In genomic region chr22:43042101-43042780, GRCh38 we compare ENCODE assay signal across 13 cellular contexts. TPM values are rescaled to one million over a fixed set of nuclear protein-coding genes. Genes with fewer than 3 reads are reported as not detected.
A peak's percentile ranks its signal among the peaks of the same experiment; 100 is the strongest.
DNase-seq lines count a peak whose midpoint lies in the region; ATAC-seq and TF ChIP-seq lines count a peak whose summit lies in the region.
"Had no signal": no experiment of that assay in that cellular context is flagged by ENCODE, and none has a peak within 500 bp of the region (broad histone marks: within the 10 kb centered on the region; RNA-seq: fewer than 3 reads in every experiment).

No MANE protein-coding gene starts in this region.

- H4K91ac ChIP-seq in IMR-90 (ENCODE audit: insufficient read depth, low read depth, low read length), result no peak overlapping the region

- H3K36me3 ChIP-seq in IMR-90 (ENCODE audit: control insufficient read depth, insufficient read depth, low read length) (peaks cover 4% of the 10 kb centered on the region), spleen (peaks cover 0 to 11% (median 0%) of the 10 kb centered on the region in 6 donors)

- no peak overlapping the region for H2BK5ac ChIP-seq in IMR-90 (ENCODE audit: low read depth, low read length, poor library complexity, severe bottlenecking)

- no peak overlapping the region for H4K5ac ChIP-seq in IMR-90 (ENCODE audit: low read depth, low read length)

- H2BK15ac ChIP-seq in IMR-90 (ENCODE audit: low read depth, low read length), result no peak overlapping the region

- H3K23ac ChIP-seq in IMR-90 (ENCODE audit: low read depth, low read length), result no peak overlapping the region

- TF ChIP-seq CTCF in IMR-90 (conservative IDR thresholded peaks at IDR 0.05; ENCODE audit: low read depth, low read length), result no peak
- no peak for TF ChIP-seq CTCF in spleen (IDR thresholded peaks at IDR 0.05 in 8 of 11, conservative IDR thresholded peaks at IDR 0.05 in 3 of 11)

- no peak overlapping the region for H3K14ac ChIP-seq in IMR-90 (replicated peaks; ENCODE audit: low read depth, low read length)

- in situ Hi-C loops in IMR-90 (cut with MboI; ENCODE audit: low sequenced_read_pairs), result no loop called here

- CTCF ChIA-PET in IMR-90 (lab: Yijun Ruan, JAX), result interaction anchor here (1.2 kb wide), 1 partner anchor 42 kb away, joined by 3 read pairs; no protein-coding TSS in a partner anchor

- H3K27ac ChIP-seq in IMR-90 (ENCODE audit: insufficient read depth, low read length) (no peak overlapping the region), spleen (no peak overlapping the region)

- no TSS peak for BruUV-seq in IMR-90 (replicated peaks; lab: Mats Ljungman, UMichigan)

- H2AK5ac ChIP-seq in IMR-90 (ENCODE audit: low read depth, low read length), result no peak overlapping the region

- no peak overlapping the region for H3K56ac ChIP-seq in IMR-90 (ENCODE audit: extremely low read depth, insufficient read depth, low read length)

- no peak overlapping the region for H3K4me3 ChIP-seq in IMR-90 (ENCODE audit: insufficient read depth, low read depth, low read length)
- no peak overlapping the region for H3K4me3 ChIP-seq in spleen

- peak overlapping the region; percentile 43 for H2AFZ ChIP-seq in IMR-90 (replicated peaks; ENCODE audit: low read length, poor library complexity)

- H3K9me3 ChIP-seq in IMR-90 (ENCODE audit: control insufficient read depth, insufficient read depth, low read length), result no peaks in the 10 kb centered on the region
- no peaks in the 10 kb centered on the region for H3K9me3 ChIP-seq in spleen

- H4K8ac ChIP-seq in IMR-90 (ENCODE audit: low read depth in 2 of 2, low read length in 2 of 2), result no peak overlapping the region

- no peaks in the 10 kb centered on the region for H4K20me1 ChIP-seq in IMR-90 (ENCODE audit: insufficient read depth, low read length)

- peak; percentile 24 for DNase-seq in IMR-90
- DNase-seq in NCI-H446 treated with DMSO at 0.1 percent for 48 hours (lab: John Stamatoyannopoulos, UW), result peak; percentile 63
- DNase-seq in cerebellar cortex (ENCODE audit: low spot score), result peak; percentile 83
- no peak for DNase-seq in sciatic nerve (ENCODE audit: low spot score)
- DNase-seq in spleen, result no peak
- DNase-seq in Right ventricle myocardium inferior (ENCODE audit: missing footprints), result no peak
- DNase-seq: activated B cell treated with CpG ODN at 0.5 μM for 24 hours; activated T-cell treated with anti-CD3 and anti-CD28 coated beads, Interleukin-2, amount 50 U/mL, for 24 hours; Calu3; kidney; stimulated activated naive B cell treated with anti-CD40 and anti-IgM and Interleukin-4, amounts not matched to agents 10 μg/mL and 1 μg/mL and 100 μg/mL, for 72 hours had no signal

- no peak overlapping the region for H3K4ac ChIP-seq in IMR-90 (ENCODE audit: low read depth, low read length)

- H3K27me3 ChIP-seq in IMR-90 (ENCODE audit: control insufficient read depth, insufficient read depth, low read length) (no peaks in the 10 kb centered on the region), spleen (replicated peaks in 1 of 7) (no peaks in the 10 kb centered on the region)

- ATAC-seq in IMR-90 (ENCODE audit: low read depth) (peak; percentile 56), sciatic nerve (peak; percentile 37), GM18867 (IDR thresholded peaks at IDR 0.05; ENCODE audit: unreplicated experiment) (no peak), Right ventricle myocardium inferior (no peak), GM19395 (IDR thresholded peaks at IDR 0.05; ENCODE audit: unreplicated experiment) (no peak)
- ATAC-seq: stimulated activated naive B cell treated with anti-CD40 and anti-IgM and Interleukin-4, amounts not matched to agents 10 μg/mL and 1 μg/mL and 100 μg/mL, for 72 hours had no signal

- H2BK120ac ChIP-seq in IMR-90 (ENCODE audit: low read depth, low read length), result no peak overlapping the region

- H3K18ac ChIP-seq in IMR-90 (ENCODE audit: low read depth, low read length), result no peak overlapping the region

- no peak overlapping the region for H2AK9ac ChIP-seq in IMR-90 (replicated peaks; ENCODE audit: low read depth, low read length, poor library complexity)

- 0 out of 2 replicates have a peak, but pooled peaks cover 1% of the 10 kb centered on the region for H3K4me1 ChIP-seq in IMR-90 (ENCODE audit: control insufficient read depth, insufficient read depth, low read length)
- no peaks in the 10 kb centered on the region for H3K4me1 ChIP-seq in spleen

- intact Hi-C loops in IMR-90 (cut with micrococcal nuclease), result no loop called here
- intact Hi-C loops in sciatic nerve (cut with DNase I), result no loop called here
- intact Hi-C loops in spleen (cut with DNase I; ENCODE audit: low total_unique reads), result no loop called here
- intact Hi-C loops in Right ventricle myocardium inferior (cut with DNase I), result no loop called here

- H2BK20ac ChIP-seq in IMR-90 (ENCODE audit: low read depth, low read length), result no peak overlapping the region

- H3K9me1 ChIP-seq in IMR-90 (ENCODE audit: insufficient read depth, low read length), result peaks cover 5% of the 10 kb centered on the region; the same call in 1 of the 2 replicates

- WGBS in IMR-90 (ENCODE audit: extremely low coverage in 2 of 2, insufficient read length in 1 of 2), 2 experiments, result 75% methylated on average over 14 of the region's 20 CpGs; no CpG with 5 or more reads in 1 of the 2 experiments
- WGBS in spleen, 5 donors, result 89 to 96% (median 93%) methylated on average over 20 of the region's 20 CpGs

- no peak for TF ChIP-seq RAD21 in IMR-90 (IDR thresholded peaks at IDR 0.05; ENCODE audit: low read length)

- POLR2A ChIA-PET in IMR-90 (lab: Charles Lee; ENCODE audit: unreplicated experiment), result no interaction called here

- H3K79me1 ChIP-seq in IMR-90 (ENCODE audit: low read depth in 1 of 2, low read length in 2 of 2), result no peaks in the 10 kb centered on the region

- H3K9ac ChIP-seq in IMR-90 (ENCODE audit: low read depth, low read length), result no peak overlapping the region

- no peak overlapping the region for H3K4me2 ChIP-seq in IMR-90 (ENCODE audit: low read depth, low read length)

- TF ChIP-seq POLR2A in IMR-90 (IDR thresholded peaks at IDR 0.05; ENCODE audit: low read depth, low read length), result no peak
- no peak for TF ChIP-seq POLR2A in spleen (IDR thresholded peaks at IDR 0.05)

- dilution Hi-C loops in IMR-90 (cut with HindIII; ENCODE audit: low sequenced_read_pairs, unreplicated experiment), result no loop called here

TF ChIP-seq in IMR-90, 13 proteins besides CTCF, POLR2A, EP300 and RAD21:
- TF ChIP-seq NFE2L2 (IDR thresholded peaks at IDR 0.05; ENCODE audit: low read depth, low read length) (no peak), BHLHE40 (IDR thresholded peaks at IDR 0.05; ENCODE audit: low read depth, low read length) (no peak), USF2 (IDR thresholded peaks at IDR 0.05; ENCODE audit: low read depth, low read length) (peak; percentile 9; the same call in 1 of the 2 replicates)

RNA-seq across cellular contexts. Expression of gene PACSIN2, which starts 27.3 kb away (rescaled TPM):
- total RNA-seq in IMR-90 (2012; rRNA removed) (98.0 and 118 TPM in 2 replicates), sciatic nerve (48.6 TPM), spleen (10 to 100 TPM; 48.0 to 98.1 (median 78.2) TPM), Right ventricle myocardium inferior (64.9 TPM)
- polyA plus RNA-seq in IMR-90 (2012; rRNA removed) (85.0 and 92.2 TPM in 2 replicates), spleen (10 to 100 TPM; 24.2 to 38.0 (median 25.1) TPM)
- polyA plus RNA-seq in IMR-90 (2012; cell fraction: cytosol; rRNA removed), result 72.9 and 85.4 TPM in 2 replicates
- polyA plus RNA-seq in IMR-90 (2012; cell fraction: nucleus; rRNA removed; ENCODE audit: low replicate concordance), result 56.7 and 72.6 TPM in 2 replicates

RNA-seq across cellular contexts. Expression of gene TTLL1, which starts 47.0 kb away (rescaled TPM):
- total RNA-seq in IMR-90 (2012; rRNA removed) (9.7 and 10.8 TPM in 2 replicates), sciatic nerve (9.1 TPM), spleen (1 to 10 TPM; 2.9 to 5.6 (median 3.7) TPM), Right ventricle myocardium inferior (7.3 TPM)
- polyA plus RNA-seq in IMR-90 (2012; rRNA removed) (12.7 and 13.2 TPM in 2 replicates), spleen (1 to 10 TPM; 2.8 to 4.0 (median 3.5) TPM)
- 10.6 and 14.0 TPM in 2 replicates for polyA plus RNA-seq in IMR-90 (2012; cell fraction: cytosol; rRNA removed)
- 5.5 and 9.0 TPM in 2 replicates for polyA plus RNA-seq in IMR-90 (2012; cell fraction: nucleus; rRNA removed; ENCODE audit: low replicate concordance)

Comparison
In these comparisons a context has a peak if more than half of its experiments do, and no peak if none do; other contexts are left out.
1. ATAC-seq: peak in IMR-90 (single experiment) and sciatic nerve (single experiment); none in GM18867 (single experiment), Right ventricle myocardium inferior (single experiment) and GM19395 (single experiment).
2. DNase-seq: peak in IMR-90 (single experiment), NCI-H446 treated with DMSO at 0.1 percent for 48 hours (single experiment) and cerebellar cortex (single experiment); none in sciatic nerve (single experiment), spleen (single experiment) and Right ventricle myocardium inferior (single experiment).